In the genomic region with DNA sequence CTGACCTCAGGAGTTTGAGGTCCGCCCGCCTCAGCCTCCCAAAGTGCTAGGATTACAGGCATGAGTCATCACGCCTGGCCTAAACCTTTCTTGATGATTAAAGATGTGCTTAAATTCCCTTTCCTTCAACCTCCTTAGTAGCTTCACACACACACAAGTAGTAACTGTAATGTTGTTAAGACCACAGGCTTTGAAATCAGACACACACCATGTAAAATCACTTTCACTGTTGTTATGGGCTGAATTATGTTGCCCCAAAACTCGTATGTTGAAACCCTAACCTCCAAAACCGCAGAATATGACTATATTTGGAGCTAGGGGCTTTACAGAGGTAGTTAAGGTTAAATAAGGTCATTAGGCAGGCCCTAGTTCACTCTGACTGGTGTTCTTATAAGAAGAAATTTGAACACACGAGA, we compare ENCODE assay signal across 9 cellular contexts.
DNase-seq lines count a peak whose midpoint lies in the region; ATAC-seq and TF ChIP-seq lines count a peak whose summit lies in the region.
"Had no signal": no experiment of that assay in that cellular context is flagged by ENCODE, and none has a peak within 500 bp of the region (broad histone marks: within the 10 kb centered on the region; RNA-seq: fewer than 3 reads in every experiment).

No MANE protein-coding gene starts in this region.

- H3K4me1 ChIP-seq in Loucy (ENCODE audit: insufficient read depth, low read length, poor library complexity, severe bottlenecking) (no peaks in the 10 kb centered on the region), stomach (no peaks in the 10 kb centered on the region)
- H3K4me1 ChIP-seq: parathyroid adenoma had no signal

- intact Hi-C loops in stomach (cut with DNase I; ENCODE audit: low total_unique reads): no loop called here

- H4K20me1 ChIP-seq in Loucy (ENCODE audit: insufficient read depth, low read length, poor library complexity, severe bottlenecking): no peaks in the 10 kb centered on the region

- no peaks in the 10 kb centered on the region for H3K27me3 Mint-ChIP-seq in HFFc6 (ENCODE audit: insufficient read depth)

- no peaks in the 10 kb centered on the region for H3K9me2 ChIP-seq in Loucy (replicated peaks; ENCODE audit: low read depth, low read length)

- TF ChIP-seq CTCF in HFFc6 (IDR thresholded peaks at IDR 0.05): no peak
- no peak for TF ChIP-seq CTCF in Loucy (conservative IDR thresholded peaks at IDR 0.05; ENCODE audit: low read length)
- no peak for TF ChIP-seq CTCF in fibroblast of villous mesenchyme (IDR thresholded peaks at IDR 0.05; ENCODE audit: insufficient read depth, low read depth, low read length)
- TF ChIP-seq CTCF in stomach (IDR thresholded peaks at IDR 0.05): no peak

- H3K27ac ChIP-seq in stomach: no peak overlapping the region
- H3K27ac ChIP-seq: parathyroid adenoma had no signal

- H3K36me3 Mint-ChIP-seq in HFFc6 (ENCODE audit: low read depth): peaks cover 5% of the 10 kb centered on the region

- no peak overlapping the region for H3K9ac ChIP-seq in Loucy (ENCODE audit: low read depth, low read length, poor library complexity, severe bottlenecking)
- H3K9ac ChIP-seq: parathyroid adenoma had no signal

- TF ChIP-seq EP300 in stomach (IDR thresholded peaks at IDR 0.05): no peak

- H3K27ac Mint-ChIP-seq in HFFc6: peak overlapping the region; percentile 83

- 72 to 93% (median 86%) methylated on average over 6 of the region's 6 CpGs for WGBS in stomach, 5 donors

- H3K36me3 ChIP-seq in Loucy (ENCODE audit: insufficient read depth, low read length): no peaks in the 10 kb centered on the region
- no peaks in the 10 kb centered on the region for H3K36me3 ChIP-seq in stomach

- no peak for TF ChIP-seq POLR2A in stomach (IDR thresholded peaks at IDR 0.05)

- H3F3A ChIP-seq in Loucy (ENCODE audit: low read depth): no peaks in the 10 kb centered on the region

- peaks cover 64% of the 10 kb centered on the region for H3K4me1 Mint-ChIP-seq in HFFc6 (ENCODE audit: low read depth)

- H3K4me3 ChIP-seq in Loucy (ENCODE audit: low read length, poor library complexity, severe bottlenecking) (no peak overlapping the region), fibroblast of villous mesenchyme (ENCODE audit: low read depth, low read length) (no peak overlapping the region), stomach (no peak overlapping the region)

- H3K27me3 ChIP-seq in Loucy (ENCODE audit: insufficient read depth, low read length, poor library complexity, severe bottlenecking): no peaks in the 10 kb centered on the region
- no peaks in the 10 kb centered on the region for H3K27me3 ChIP-seq in stomach

- peak; percentile 35 for DNase-seq in HFFc6
- DNase-seq in fibroblast of villous mesenchyme (ENCODE audit: low read depth): peak; percentile 10
- no peak for DNase-seq in anterior cingulate cortex (lab: John Stamatoyannopoulos, UW)
- no peak for DNase-seq in stomach
- DNase-seq in superior temporal gyrus (ENCODE audit: extremely low spot score): no peak

- peak overlapping the region; percentile 12; the same call in 1 of the 2 replicates for H3K4me3 Mint-ChIP-seq in HFFc6

- H3K79me2 ChIP-seq in Loucy (ENCODE audit: insufficient read depth, low read length): no peaks in the 10 kb centered on the region
- H3K79me2 ChIP-seq: parathyroid adenoma had no signal

- H3K9me3 Mint-ChIP-seq in HFFc6: no peaks in the 10 kb centered on the region

- no peaks in the 10 kb centered on the region for H3K9me3 ChIP-seq in Loucy (ENCODE audit: insufficient read depth, low read depth, low read length)
- no peaks in the 10 kb centered on the region for H3K9me3 ChIP-seq in stomach

- 0 out of 2 replicates have a peak overlapping the region, but pooled peaks have one; percentile 5 for H2AFZ ChIP-seq in Loucy (ENCODE audit: low read length)
- H2AFZ ChIP-seq: parathyroid adenoma had no signal

- no peak overlapping the region for H3K4me2 ChIP-seq in Loucy (ENCODE audit: low read depth, low read length, poor library complexity, severe bottlenecking)

- ATAC-seq in GM18858 (IDR thresholded peaks at IDR 0.05; ENCODE audit: unreplicated experiment) (peak; percentile 91), esophagus mucosa (no peak)

Comparison
In these comparisons a context has a peak if more than half of its experiments do, and no peak if none do; other contexts are left out.
1. DNase-seq: peak in HFFc6 (single experiment) and fibroblast of villous mesenchyme (single experiment); none in anterior cingulate cortex (0 of 58), stomach (single experiment) and superior temporal gyrus (single experiment).